In genomic region chr6:18214003-18214402, GRCh38 we compare ENCODE assay signal across 14 cellular contexts. TPM values are rescaled to one million over a fixed set of nuclear protein-coding genes. Genes with fewer than 3 reads are reported as not detected.
DNase-seq lines count a peak whose midpoint lies in the region; ATAC-seq and TF ChIP-seq lines count a peak whose summit lies in the region.
"Had no signal": no experiment of that assay in that cellular context is flagged by ENCODE, and none has a peak within 500 bp of the region (broad histone marks: within the 10 kb centered on the region; RNA-seq: fewer than 3 reads in every experiment).

No MANE protein-coding gene starts in this region.

- H3K4me3 ChIP-seq in cardiac muscle cell (no peak overlapping the region), HEK293 (ENCODE audit: low read depth, low read length) (no peak overlapping the region), suprapubic skin (no peak overlapping the region)
- H3K4me3 ChIP-seq: MG63, ovary had no signal

- peaks cover 12% of the 10 kb centered on the region for H3K4me1 Mint-ChIP-seq in T-helper 2 cell treated with Interferon-gamma antibody and Interleukin-4, amounts not matched to agents 5 μg/mL and 100 μg/mL, for 36 hours (ENCODE audit: low read depth)
- peaks cover 37 to 60% of the 10 kb centered on the region in 2 donors for H3K4me1 Mint-ChIP-seq in stimulated activated naive B cell treated with anti-CD40 and anti-IgM and Interleukin-4, amounts not matched to agents 10 μg/mL and 1 μg/mL and 100 μg/mL, for 72 hours

- peaks cover 19% of the 10 kb centered on the region for H3K4me1 ChIP-seq in cardiac muscle cell (ENCODE audit: low read depth)
- no peaks in the 10 kb centered on the region for H3K4me1 ChIP-seq in HEK293 (ENCODE audit: control insufficient read depth, insufficient read depth, low read length)
- H3K4me1 ChIP-seq in suprapubic skin: no peaks in the 10 kb centered on the region

- no peaks in the 10 kb centered on the region for H3K27me3 Mint-ChIP-seq in T-helper 2 cell treated with Interferon-gamma antibody and Interleukin-4, amounts not matched to agents 5 μg/mL and 100 μg/mL, for 36 hours (ENCODE audit: low read depth)
- H3K27me3 Mint-ChIP-seq in stimulated activated naive B cell treated with anti-CD40 and anti-IgM and Interleukin-4, amounts not matched to agents 10 μg/mL and 1 μg/mL and 100 μg/mL, for 72 hours: no peaks in the 10 kb centered on the region

- H3K36me3 Mint-ChIP-seq in T-helper 2 cell treated with Interferon-gamma antibody and Interleukin-4, amounts not matched to agents 5 μg/mL and 100 μg/mL, for 36 hours (ENCODE audit: low read depth): peaks cover 8% of the 10 kb centered on the region
- H3K36me3 Mint-ChIP-seq in stimulated activated naive B cell treated with anti-CD40 and anti-IgM and Interleukin-4, amounts not matched to agents 10 μg/mL and 1 μg/mL and 100 μg/mL, for 72 hours: peaks cover 33 to 68% of the 10 kb centered on the region in 2 donors

- TF ChIP-seq CTCF in cardiac muscle cell (IDR thresholded peaks at IDR 0.05; ENCODE audit: low read depth, low read length) (no peak), HEK293 (tag by site-specific recombination; IDR thresholded peaks at IDR 0.05) (no peak), suprapubic skin (IDR thresholded peaks at IDR 0.05) (no peak)

- no peak for ATAC-seq in left cardiac atrium
- peak in 1 of 2 donors; percentile 5 for ATAC-seq in stimulated activated naive B cell treated with anti-CD40 and anti-IgM and Interleukin-4, amounts not matched to agents 10 μg/mL and 1 μg/mL and 100 μg/mL, for 72 hours (replicated peaks)
- ATAC-seq: HCT116 had no signal

- POLR2A ChIA-PET in HEK293 (lab: Yijun Ruan, JAX): no interaction called here

- no peak for TF ChIP-seq POLR2A in suprapubic skin (IDR thresholded peaks at IDR 0.05)

- intact Hi-C loops in left cardiac atrium (cut with DNase I): no loop called here

- TF ChIP-seq EP300 in suprapubic skin (IDR thresholded peaks at IDR 0.05): no peak

- CTCF ChIA-PET in HEK293 (lab: Yijun Ruan, JAX): no interaction called here

- H3K4me3 Mint-ChIP-seq in T-helper 2 cell treated with Interferon-gamma antibody and Interleukin-4, amounts not matched to agents 5 μg/mL and 100 μg/mL, for 36 hours: peak overlapping the region; percentile 40
- H3K4me3 Mint-ChIP-seq in stimulated activated naive B cell treated with anti-CD40 and anti-IgM and Interleukin-4, amounts not matched to agents 10 μg/mL and 1 μg/mL and 100 μg/mL, for 72 hours: peak overlapping the region; percentile 17 to 47

- peak overlapping the region; percentile 34 for H3K27ac Mint-ChIP-seq in T-helper 2 cell treated with Interferon-gamma antibody and Interleukin-4, amounts not matched to agents 5 μg/mL and 100 μg/mL, for 36 hours
- H3K27ac Mint-ChIP-seq in stimulated activated naive B cell treated with anti-CD40 and anti-IgM and Interleukin-4, amounts not matched to agents 10 μg/mL and 1 μg/mL and 100 μg/mL, for 72 hours: no peak overlapping the region

- no peaks in the 10 kb centered on the region for H3K9me3 Mint-ChIP-seq in T-helper 2 cell treated with Interferon-gamma antibody and Interleukin-4, amounts not matched to agents 5 μg/mL and 100 μg/mL, for 36 hours
- H3K9me3 Mint-ChIP-seq in stimulated activated naive B cell treated with anti-CD40 and anti-IgM and Interleukin-4, amounts not matched to agents 10 μg/mL and 1 μg/mL and 100 μg/mL, for 72 hours: peaks cover 0 to 3% of the 10 kb centered on the region in 2 donors

- no peaks in the 10 kb centered on the region for H3K9me3 ChIP-seq in cardiac muscle cell (ENCODE audit: low read depth)
- H3K9me3 ChIP-seq in HEK293 (ENCODE audit: control insufficient read depth, insufficient read depth, low read depth, low read length): no peaks in the 10 kb centered on the region
- no peaks in the 10 kb centered on the region for H3K9me3 ChIP-seq in suprapubic skin
- H3K9me3 ChIP-seq: MG63, ovary had no signal

- DNase-seq in cardiac muscle cell (ENCODE audit: low read depth in 1 of 2, low spot score in 1 of 2): peak in 1 of 2 donors; percentile 34
- no peak for DNase-seq in left cardiac atrium
- DNase-seq in T-helper 2 cell treated with Interferon-gamma antibody and Interleukin-4, amounts not matched to agents 5 μg/mL and 100 μg/mL, for 36 hours (ENCODE audit: low spot score): no peak
- no peak for DNase-seq in stimulated activated naive B cell treated with anti-CD40 and anti-IgM and Interleukin-4, amounts not matched to agents 10 μg/mL and 1 μg/mL and 100 μg/mL, for 72 hours
- no peak for DNase-seq in amniotic stem cell (lab: John Stamatoyannopoulos, UW)
- DNase-seq in globus pallidus (ENCODE audit: low spot score): no peak
- DNase-seq in suprapubic skin (ENCODE audit: low spot score in 2 of 2): no peak
- DNase-seq: activated CD8-positive, alpha-beta memory T cell treated with anti-CD3 and anti-CD28 coated beads, Interleukin-2, amount 50 U/mL, for 4 hours; brain microvascular endothelial cell; hippocampal formation; MG63; ovary had no signal

- H3K36me3 ChIP-seq in cardiac muscle cell (no peaks in the 10 kb centered on the region), HEK293 (ENCODE audit: control insufficient read depth in 2 of 2, insufficient read depth in 1 of 2, low read length in 2 of 2) (peaks cover 8 to 13% of the 10 kb centered on the region in 2 experiments; a peak in 2 of 3 replicates), suprapubic skin (peaks cover 55% of the 10 kb centered on the region)
- H3K36me3 ChIP-seq: brain microvascular endothelial cell, MG63, ovary had no signal

- H3K27ac ChIP-seq in cardiac muscle cell: peak overlapping the region; percentile 6
- H3K27ac ChIP-seq in HEK293 (ENCODE audit: extremely low read depth, low read depth, low read length): no peak overlapping the region
- no peak overlapping the region for H3K27ac ChIP-seq in suprapubic skin
- H3K27ac ChIP-seq: brain microvascular endothelial cell, ovary had no signal

- WGBS in suprapubic skin: 85% methylated on average over 4 of the region's 4 CpGs

- H3K27me3 ChIP-seq in cardiac muscle cell: no peaks in the 10 kb centered on the region
- H3K27me3 ChIP-seq in suprapubic skin: no peaks in the 10 kb centered on the region
- H3K27me3 ChIP-seq: brain microvascular endothelial cell, MG63, ovary had no signal

TF ChIP-seq in HEK293, 187 proteins besides CTCF, POLR2A, EP300 and RAD21:
- TF ChIP-seq PRDM1 (tag by site-specific recombination; IDR thresholded peaks at IDR 0.05) (peak; percentile 58), ZNF777 (tag by site-specific recombination; IDR thresholded peaks at IDR 0.05; ENCODE audit: borderline replicate concordance) (no peak)
- TF ChIP-seq, protein P1, sequence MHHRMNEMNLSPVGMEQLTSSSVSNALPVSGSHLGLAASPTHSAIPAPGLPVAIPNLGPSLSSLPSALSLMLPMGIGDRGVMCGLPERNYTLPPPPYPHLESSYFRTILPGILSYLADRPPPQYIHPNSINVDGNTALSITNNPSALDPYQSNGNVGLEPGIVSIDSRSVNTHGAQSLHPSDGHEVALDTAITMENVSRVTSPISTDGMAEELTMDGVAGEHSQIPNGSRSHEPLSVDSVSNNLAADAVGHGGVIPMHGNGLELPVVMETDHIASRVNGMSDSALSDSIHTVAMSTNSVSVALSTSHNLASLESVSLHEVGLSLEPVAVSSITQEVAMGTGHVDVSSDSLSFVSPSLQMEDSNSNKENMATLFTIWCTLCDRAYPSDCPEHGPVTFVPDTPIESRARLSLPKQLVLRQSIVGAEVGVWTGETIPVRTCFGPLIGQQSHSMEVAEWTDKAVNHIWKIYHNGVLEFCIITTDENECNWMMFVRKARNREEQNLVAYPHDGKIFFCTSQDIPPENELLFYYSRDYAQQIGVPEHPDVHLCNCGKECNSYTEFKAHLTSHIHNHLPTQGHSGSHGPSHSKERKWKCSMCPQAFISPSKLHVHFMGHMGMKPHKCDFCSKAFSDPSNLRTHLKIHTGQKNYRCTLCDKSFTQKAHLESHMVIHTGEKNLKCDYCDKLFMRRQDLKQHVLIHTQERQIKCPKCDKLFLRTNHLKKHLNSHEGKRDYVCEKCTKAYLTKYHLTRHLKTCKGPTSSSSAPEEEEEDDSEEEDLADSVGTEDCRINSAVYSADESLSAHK (tag by site-specific recombination; IDR thresholded peaks at IDR 0.05): peak; percentile 37; the same call in 1 of the 2 replicates
TF ChIP-seq in HEK293: peak in this region for 2.

RNA-seq across cellular contexts. Expression of gene DEK, which starts 50.3 kb away (rescaled TPM):
- 95.3 and 128 TPM in 2 replicates for total RNA-seq in cardiac muscle cell
- polyA plus RNA-seq in cardiac muscle cell: 80.8 and 90.6 TPM in 2 replicates
- 10 to 100 TPM; 72.9 to 87.2 TPM for total RNA-seq in left cardiac atrium
- 10 to 100 TPM; 57.6 to 90.3 (median 64.4) TPM for total RNA-seq in suprapubic skin

RNA-seq across cellular contexts. Expression of gene KDM1B, which starts 58.8 kb away (rescaled TPM):
- 11.7 and 15.4 TPM in 2 replicates for total RNA-seq in cardiac muscle cell
- polyA plus RNA-seq in cardiac muscle cell: 1.5 and 1.6 TPM in 2 replicates
- total RNA-seq in left cardiac atrium: 10 to 100 TPM; 13.1 to 14.0 TPM
- 10 to 100 TPM; 28.3 to 32.5 (median 29.6) TPM for total RNA-seq in suprapubic skin

RNA-seq across cellular contexts. Expression of gene TPMT, which starts 59.1 kb away (rescaled TPM):
- total RNA-seq in cardiac muscle cell (9.5 and 13.1 TPM in 2 replicates), left cardiac atrium (10 to 100 TPM; 15.2 TPM), suprapubic skin (10 to 100 TPM in 2 of 4 donors, 1 to 10 TPM in 2; 6.7 to 14.4 (median 9.7) TPM)
- polyA plus RNA-seq in cardiac muscle cell: 13.5 and 14.0 TPM in 2 replicates
